In the genomic region with DNA sequence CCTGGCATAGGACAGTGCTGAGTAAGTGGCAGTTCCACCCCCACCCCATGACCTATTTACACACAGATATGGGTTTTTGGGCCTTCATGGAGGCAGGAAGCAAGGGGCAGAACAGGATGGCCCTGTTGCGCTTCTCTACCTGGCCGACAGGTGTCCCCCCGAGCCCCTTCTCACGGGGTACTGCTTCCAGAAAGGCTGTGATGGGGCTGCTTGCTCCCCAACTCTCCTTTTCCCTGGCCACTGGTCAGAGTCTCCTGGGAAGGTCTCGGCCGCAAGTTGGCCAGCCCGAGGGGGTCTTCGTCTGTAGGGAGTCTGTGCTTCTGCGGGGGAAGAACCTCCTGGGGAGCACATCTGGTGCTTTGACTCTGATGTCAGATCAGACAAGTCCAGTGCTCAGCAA, we compare ENCODE assay signal across 1 cellular context.
TF ChIP-seq lines count a peak whose summit lies in the region.

No MANE protein-coding gene starts in this region.

TF ChIP-seq in GM12878, 131 proteins besides CTCF, POLR2A, EP300 and RAD21:
- TF ChIP-seq, protein P1, sequence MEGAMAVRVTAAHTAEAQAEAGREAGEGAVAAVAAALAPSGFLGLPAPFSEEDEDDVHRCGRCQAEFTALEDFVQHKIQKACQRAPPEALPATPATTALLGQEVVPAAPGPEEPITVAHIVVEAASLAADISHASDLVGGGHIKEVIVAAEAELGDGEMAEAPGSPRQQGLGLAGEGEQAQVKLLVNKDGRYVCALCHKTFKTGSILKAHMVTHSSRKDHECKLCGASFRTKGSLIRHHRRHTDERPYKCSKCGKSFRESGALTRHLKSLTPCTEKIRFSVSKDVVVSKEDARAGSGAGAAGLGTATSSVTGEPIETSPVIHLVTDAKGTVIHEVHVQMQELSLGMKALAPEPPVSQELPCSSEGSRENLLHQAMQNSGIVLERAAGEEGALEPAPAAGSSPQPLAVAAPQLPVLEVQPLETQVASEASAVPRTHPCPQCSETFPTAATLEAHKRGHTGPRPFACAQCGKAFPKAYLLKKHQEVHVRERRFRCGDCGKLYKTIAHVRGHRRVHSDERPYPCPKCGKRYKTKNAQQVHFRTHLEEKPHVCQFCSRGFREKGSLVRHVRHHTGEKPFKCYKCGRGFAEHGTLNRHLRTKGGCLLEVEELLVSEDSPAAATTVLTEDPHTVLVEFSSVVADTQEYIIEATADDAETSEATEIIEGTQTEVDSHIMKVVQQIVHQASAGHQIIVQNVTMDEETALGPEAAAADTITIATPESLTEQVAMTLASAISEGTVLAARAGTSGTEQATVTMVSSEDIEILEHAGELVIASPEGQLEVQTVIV (IDR thresholded peaks at IDR 0.05; ENCODE audit: borderline replicate concordance, partially characterized antibody) = no peak
- TF ChIP-seq SP1 (IDR thresholded peaks at IDR 0.05; ENCODE audit: low read depth, low read length) (no peak), ZZZ3 (IDR thresholded peaks at IDR 0.05; ENCODE audit: control insufficient read depth, insufficient read length, low read depth) (no peak), MYB (IDR thresholded peaks at IDR 0.05; ENCODE audit: borderline replicate concordance, low read depth, low read length) (no peak), EGR1 (IDR thresholded peaks at IDR 0.05; ENCODE audit: borderline replicate concordance in 1 of 2, low read depth in 2 of 2, low read length in 2 of 2) (no peak), ETV6 (conservative IDR thresholded peaks at IDR 0.05 in 1 of 2, IDR thresholded peaks at IDR 0.05 in 1 of 2; ENCODE audit: borderline replicate concordance in 1 of 2, low read depth in 1 of 2) (no peak), BMI1 (IDR thresholded peaks at IDR 0.05; ENCODE audit: borderline replicate concordance) (no peak)
